In the genomic region with DNA sequence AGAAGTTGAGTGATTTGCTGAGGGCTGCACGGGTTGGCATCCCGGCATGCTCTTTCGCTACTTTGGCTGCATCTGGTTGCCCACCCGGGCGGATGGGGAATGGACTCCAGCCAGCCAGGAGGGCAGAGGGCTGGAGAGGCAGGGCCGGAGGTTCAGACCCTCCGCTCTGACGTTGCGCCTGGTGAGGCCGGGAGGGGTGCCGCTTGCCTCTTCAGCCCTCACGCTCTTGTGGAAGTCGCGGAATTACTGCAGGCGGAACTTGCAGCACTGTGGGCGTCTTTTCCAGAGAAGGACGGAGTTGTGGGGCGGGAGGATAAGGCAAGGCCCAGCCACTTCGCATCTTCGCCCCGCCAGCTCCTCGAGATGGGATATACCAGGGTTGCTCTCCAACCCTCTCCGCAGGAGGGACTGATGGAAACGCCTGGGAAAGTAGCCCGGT, we compare ENCODE assay signal across 1 cellular context.
TF ChIP-seq lines count a peak whose summit lies in the region.

No MANE protein-coding gene starts in this region.

TF ChIP-seq in WTC11, 78 proteins besides CTCF, POLR2A, EP300 and RAD21 (continued from another document):
- TF ChIP-seq, protein P1, sequence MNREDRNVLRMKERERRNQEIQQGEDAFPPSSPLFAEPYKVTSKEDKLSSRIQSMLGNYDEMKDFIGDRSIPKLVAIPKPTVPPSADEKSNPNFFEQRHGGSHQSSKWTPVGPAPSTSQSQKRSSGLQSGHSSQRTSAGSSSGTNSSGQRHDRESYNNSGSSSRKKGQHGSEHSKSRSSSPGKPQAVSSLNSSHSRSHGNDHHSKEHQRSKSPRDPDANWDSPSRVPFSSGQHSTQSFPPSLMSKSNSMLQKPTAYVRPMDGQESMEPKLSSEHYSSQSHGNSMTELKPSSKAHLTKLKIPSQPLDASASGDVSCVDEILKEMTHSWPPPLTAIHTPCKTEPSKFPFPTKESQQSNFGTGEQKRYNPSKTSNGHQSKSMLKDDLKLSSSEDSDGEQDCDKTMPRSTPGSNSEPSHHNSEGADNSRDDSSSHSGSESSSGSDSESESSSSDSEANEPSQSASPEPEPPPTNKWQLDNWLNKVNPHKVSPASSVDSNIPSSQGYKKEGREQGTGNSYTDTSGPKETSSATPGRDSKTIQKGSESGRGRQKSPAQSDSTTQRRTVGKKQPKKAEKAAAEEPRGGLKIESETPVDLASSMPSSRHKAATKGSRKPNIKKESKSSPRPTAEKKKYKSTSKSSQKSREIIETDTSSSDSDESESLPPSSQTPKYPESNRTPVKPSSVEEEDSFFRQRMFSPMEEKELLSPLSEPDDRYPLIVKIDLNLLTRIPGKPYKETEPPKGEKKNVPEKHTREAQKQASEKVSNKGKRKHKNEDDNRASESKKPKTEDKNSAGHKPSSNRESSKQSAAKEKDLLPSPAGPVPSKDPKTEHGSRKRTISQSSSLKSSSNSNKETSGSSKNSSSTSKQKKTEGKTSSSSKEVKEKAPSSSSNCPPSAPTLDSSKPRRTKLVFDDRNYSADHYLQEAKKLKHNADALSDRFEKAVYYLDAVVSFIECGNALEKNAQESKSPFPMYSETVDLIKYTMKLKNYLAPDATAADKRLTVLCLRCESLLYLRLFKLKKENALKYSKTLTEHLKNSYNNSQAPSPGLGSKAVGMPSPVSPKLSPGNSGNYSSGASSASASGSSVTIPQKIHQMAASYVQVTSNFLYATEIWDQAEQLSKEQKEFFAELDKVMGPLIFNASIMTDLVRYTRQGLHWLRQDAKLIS (CRISPR knock-in tag; IDR thresholded peaks at IDR 0.05; ENCODE audit: borderline replicate concordance) = no peak
- TF ChIP-seq, protein P2, sequence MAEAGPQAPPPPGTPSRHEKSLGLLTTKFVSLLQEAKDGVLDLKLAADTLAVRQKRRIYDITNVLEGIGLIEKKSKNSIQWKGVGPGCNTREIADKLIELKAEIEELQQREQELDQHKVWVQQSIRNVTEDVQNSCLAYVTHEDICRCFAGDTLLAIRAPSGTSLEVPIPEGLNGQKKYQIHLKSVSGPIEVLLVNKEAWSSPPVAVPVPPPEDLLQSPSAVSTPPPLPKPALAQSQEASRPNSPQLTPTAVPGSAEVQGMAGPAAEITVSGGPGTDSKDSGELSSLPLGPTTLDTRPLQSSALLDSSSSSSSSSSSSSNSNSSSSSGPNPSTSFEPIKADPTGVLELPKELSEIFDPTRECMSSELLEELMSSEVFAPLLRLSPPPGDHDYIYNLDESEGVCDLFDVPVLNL (CRISPR knock-in tag; IDR thresholded peaks at IDR 0.05; ENCODE audit: borderline replicate concordance, low read depth) = no peak
- TF ChIP-seq, protein P3, sequence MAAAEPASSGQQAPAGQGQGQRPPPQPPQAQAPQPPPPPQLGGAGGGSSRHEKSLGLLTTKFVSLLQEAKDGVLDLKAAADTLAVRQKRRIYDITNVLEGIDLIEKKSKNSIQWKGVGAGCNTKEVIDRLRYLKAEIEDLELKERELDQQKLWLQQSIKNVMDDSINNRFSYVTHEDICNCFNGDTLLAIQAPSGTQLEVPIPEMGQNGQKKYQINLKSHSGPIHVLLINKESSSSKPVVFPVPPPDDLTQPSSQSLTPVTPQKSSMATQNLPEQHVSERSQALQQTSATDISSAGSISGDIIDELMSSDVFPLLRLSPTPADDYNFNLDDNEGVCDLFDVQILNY (CRISPR knock-in tag; IDR thresholded peaks at IDR 0.05) = no peak; the same call in 1 of the 2 replicates
- TF ChIP-seq, protein P4, sequence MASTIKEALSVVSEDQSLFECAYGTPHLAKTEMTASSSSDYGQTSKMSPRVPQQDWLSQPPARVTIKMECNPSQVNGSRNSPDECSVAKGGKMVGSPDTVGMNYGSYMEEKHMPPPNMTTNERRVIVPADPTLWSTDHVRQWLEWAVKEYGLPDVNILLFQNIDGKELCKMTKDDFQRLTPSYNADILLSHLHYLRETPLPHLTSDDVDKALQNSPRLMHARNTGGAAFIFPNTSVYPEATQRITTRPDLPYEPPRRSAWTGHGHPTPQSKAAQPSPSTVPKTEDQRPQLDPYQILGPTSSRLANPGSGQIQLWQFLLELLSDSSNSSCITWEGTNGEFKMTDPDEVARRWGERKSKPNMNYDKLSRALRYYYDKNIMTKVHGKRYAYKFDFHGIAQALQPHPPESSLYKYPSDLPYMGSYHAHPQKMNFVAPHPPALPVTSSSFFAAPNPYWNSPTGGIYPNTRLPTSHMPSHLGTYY (CRISPR knock-in tag; IDR thresholded peaks at IDR 0.05) = no peak
